18 cellular contexts compared by ENCODE assay signal in genomic region chr1:218616681-218617080, GRCh38.
"Had no signal": no experiment of that assay in that cellular context is flagged by ENCODE, and none has a peak within 500 bp of the region (broad histone marks: within the 10 kb centered on the region; RNA-seq: fewer than 3 reads in every experiment).

No MANE protein-coding gene starts in this region.

- H3K27ac ChIP-seq: dorsolateral prefrontal cortex, epithelial cell of prostate, psoas muscle, skin epidermis, suprapubic skin, transverse colon, uterus had no signal

- H3K4me3 ChIP-seq: dorsolateral prefrontal cortex, neural progenitor cell, psoas muscle, skin epidermis, suprapubic skin, transverse colon, uterus had no signal

- DNase-seq: activated CD4-positive, alpha-beta memory T cell treated with anti-CD3 and anti-CD28 coated beads for 36 hours; activated CD4-positive, alpha-beta T cell treated with anti-CD3 and anti-CD28 coated beads for 36 hours; activated gamma-delta T cell treated with Interleukin-2 at 50 U/mL for 16 hours; activated naive CD8-positive, alpha-beta T cell treated with anti-CD3 and anti-CD28 coated beads for 36 hours; activated T-cell treated with anti-CD3 and anti-CD28 coated beads for 4 hours; amygdala; dorsolateral prefrontal cortex; naive B cell; psoas muscle; right cardiac atrium; stimulated activated CD4-positive, alpha-beta T cell treated with anti-CD3 and anti-CD28 coated beads, Interleukin-2, amount 100 ng/mL, for 48 hours; SW 1271; transverse colon; uterus had no signal
